ENCODE assay signal across 8 cellular contexts in genomic region chr6:36441307-36441894, GRCh38. TPM values are rescaled to one million over a fixed set of nuclear protein-coding genes. Genes with fewer than 3 reads are reported as not detected.
DNase-seq lines count a peak whose midpoint lies in the region; ATAC-seq and FAIRE-seq lines count a peak whose summit lies in the region.

No MANE protein-coding gene starts in this region.

- peaks cover 28% of the 10 kb centered on the region for H3K4me1 Mint-ChIP-seq in T-helper 1 cell treated with Interleukin-12 subunit alpha and Interleukin-12 subunit beta and Interleukin-4 antibody, amounts not matched to agents 30 μg/mL and 1 μg/mL, for 36 hours (ENCODE audit: low read depth)

- no peaks in the 10 kb centered on the region for H3K27me3 Mint-ChIP-seq in T-helper 1 cell treated with Interleukin-12 subunit alpha and Interleukin-12 subunit beta and Interleukin-4 antibody, amounts not matched to agents 30 μg/mL and 1 μg/mL, for 36 hours (ENCODE audit: low read depth)

- H3K27ac ChIP-seq in angular gyrus (ENCODE audit: low read depth, low read length), result peak overlapping the region; percentile 75

- H3K4me3 Mint-ChIP-seq in T-helper 1 cell treated with Interleukin-12 subunit alpha and Interleukin-12 subunit beta and Interleukin-4 antibody, amounts not matched to agents 30 μg/mL and 1 μg/mL, for 36 hours, result peak overlapping the region; percentile 62

- no peaks in the 10 kb centered on the region for H3K9me3 Mint-ChIP-seq in T-helper 1 cell treated with Interleukin-12 subunit alpha and Interleukin-12 subunit beta and Interleukin-4 antibody, amounts not matched to agents 30 μg/mL and 1 μg/mL, for 36 hours

- peaks cover 11% of the 10 kb centered on the region for H3K36me3 Mint-ChIP-seq in T-helper 1 cell treated with Interleukin-12 subunit alpha and Interleukin-12 subunit beta and Interleukin-4 antibody, amounts not matched to agents 30 μg/mL and 1 μg/mL, for 36 hours (ENCODE audit: low read depth)

- peak overlapping the region; percentile 90 for H3K27ac Mint-ChIP-seq in T-helper 1 cell treated with Interleukin-12 subunit alpha and Interleukin-12 subunit beta and Interleukin-4 antibody, amounts not matched to agents 30 μg/mL and 1 μg/mL, for 36 hours

- peak; percentile 64 for ATAC-seq in HG02588 (IDR thresholded peaks at IDR 0.05; ENCODE audit: unreplicated experiment)
- peak; percentile 90 for ATAC-seq in left ventricle myocardium superior

- FAIRE-seq in urothelium cell line (lab: Jason Lieb, UNC), result peak; percentile 74

- intact Hi-C loops in left ventricle myocardium superior (cut with micrococcal nuclease), result no loop called here

- DNase-seq in GDM1 (lab: John Stamatoyannopoulos, UW) (peak; percentile 86), NCI-H1436 treated with DMSO at 0.1 percent for 48 hours (lab: John Stamatoyannopoulos, UW) (peak; percentile 82), left ventricle myocardium superior (peak; percentile 92), pulmonary artery endothelial cell (ENCODE audit: low read depth, low spot score) (peak; percentile 98), urothelium cell line (ENCODE audit: low spot score) (peak; percentile 96)

RNA-seq across cellular contexts. Expression of gene PXT1, which starts 1.3 kb away (rescaled TPM):
- total RNA-seq in left ventricle myocardium superior, result 0.15 TPM
- 0.07 TPM in 2 replicates for total RNA-seq in pulmonary artery endothelial cell

RNA-seq across cellular contexts. Expression of gene KCTD20, which starts 1.4 kb away (rescaled TPM):
- total RNA-seq in left ventricle myocardium superior, result 21.9 TPM
- total RNA-seq in pulmonary artery endothelial cell, result 79.6 and 81.6 TPM in 2 replicates

RNA-seq across cellular contexts. Expression of gene ETV7, which starts 53.9 kb away (rescaled TPM):
- total RNA-seq in left ventricle myocardium superior (0.15 TPM), pulmonary artery endothelial cell (0.35 and 0.40 TPM in 2 replicates)

Comparison
In these comparisons a context has a peak if more than half of its experiments do, and no peak if none do; other contexts are left out.
1. Peak in every context shown above with its lines: DNase-seq, ATAC-seq and H3K27ac ChIP-seq.